Comparison of ENCODE assay signal across 10 cellular contexts in genomic region chr20:56429941-56430340, GRCh38. TPM values are rescaled to one million over a fixed set of nuclear protein-coding genes. Genes with fewer than 3 reads are reported as not detected.
DNase-seq lines count a peak whose midpoint lies in the region; ATAC-seq and TF ChIP-seq lines count a peak whose summit lies in the region.
"Had no signal": no experiment of that assay in that cellular context is flagged by ENCODE, and none has a peak within 500 bp of the region (broad histone marks: within the 10 kb centered on the region; RNA-seq: fewer than 3 reads in every experiment).

No MANE protein-coding gene starts in this region.

- no peak for ATAC-seq in CD4-positive, alpha-beta T cell (ENCODE audit: poor library complexity)
- ATAC-seq in naive thymus-derived CD8-positive, alpha-beta T cell = peak; percentile 30 to 65
- ATAC-seq in GM23338 = no peak
- ATAC-seq: Panc1 had no signal

- H3K27ac Mint-ChIP-seq in CD4-positive, alpha-beta T cell = peak overlapping the region; percentile 78
- H3K27ac Mint-ChIP-seq in activated T-helper 2 cell treated with anti-CD3 and anti-CD28 coated beads, Interferon-gamma antibody, Interleukin-2, Interleukin-4, amounts not matched to agents 10 μg/mL and 5 μg/mL and 100 μg/mL, durations not matched to agents 14 hours and 24 hours and 36 hours = peak overlapping the region; percentile 89
- H3K27ac Mint-ChIP-seq in naive thymus-derived CD8-positive, alpha-beta T cell = peak overlapping the region; percentile 92 to 98 (median 95)
- no peak overlapping the region for H3K27ac Mint-ChIP-seq in GM23338

- H3F3A ChIP-seq in GM23338 (replicated peaks; ENCODE audit: low read depth) = no peaks in the 10 kb centered on the region

- no peak overlapping the region for H2AFZ ChIP-seq in GM23338

- H3K9me2 ChIP-seq in GM23338 (ENCODE audit: insufficient read depth) = no peaks in the 10 kb centered on the region

- no peaks in the 10 kb centered on the region for H3K27me3 Mint-ChIP-seq in CD4-positive, alpha-beta T cell
- no peaks in the 10 kb centered on the region for H3K27me3 Mint-ChIP-seq in activated T-helper 2 cell treated with anti-CD3 and anti-CD28 coated beads, Interferon-gamma antibody, Interleukin-2, Interleukin-4, amounts not matched to agents 10 μg/mL and 5 μg/mL and 100 μg/mL, durations not matched to agents 14 hours and 24 hours and 36 hours (ENCODE audit: low read depth)
- H3K27me3 Mint-ChIP-seq in naive thymus-derived CD8-positive, alpha-beta T cell = no peaks in the 10 kb centered on the region
- H3K27me3 Mint-ChIP-seq in GM23338 (ENCODE audit: insufficient read depth, low read depth, poor library complexity) = peaks cover 22% of the 10 kb centered on the region

- peak overlapping the region; percentile 86 for H3K4me3 Mint-ChIP-seq in CD4-positive, alpha-beta T cell
- peak overlapping the region; percentile 54 for H3K4me3 Mint-ChIP-seq in activated T-helper 2 cell treated with anti-CD3 and anti-CD28 coated beads, Interferon-gamma antibody, Interleukin-2, Interleukin-4, amounts not matched to agents 10 μg/mL and 5 μg/mL and 100 μg/mL, durations not matched to agents 14 hours and 24 hours and 36 hours (ENCODE audit: low read depth)
- H3K4me3 Mint-ChIP-seq in naive thymus-derived CD8-positive, alpha-beta T cell = peak overlapping the region; percentile 81 to 96 (median 87)
- H3K4me3 Mint-ChIP-seq in GM23338 = no peak overlapping the region

- H3K9me3 Mint-ChIP-seq in CD4-positive, alpha-beta T cell = no peaks in the 10 kb centered on the region
- H3K9me3 Mint-ChIP-seq in activated T-helper 2 cell treated with anti-CD3 and anti-CD28 coated beads, Interferon-gamma antibody, Interleukin-2, Interleukin-4, amounts not matched to agents 10 μg/mL and 5 μg/mL and 100 μg/mL, durations not matched to agents 14 hours and 24 hours and 36 hours = no peaks in the 10 kb centered on the region
- H3K9me3 Mint-ChIP-seq in naive thymus-derived CD8-positive, alpha-beta T cell = no peaks in the 10 kb centered on the region
- H3K9me3 Mint-ChIP-seq in GM23338 = no peaks in the 10 kb centered on the region; the same call in 2 of the 3 replicates

- H3K4me1 Mint-ChIP-seq in CD4-positive, alpha-beta T cell (ENCODE audit: low read depth) = peaks cover 67% of the 10 kb centered on the region
- H3K4me1 Mint-ChIP-seq in activated T-helper 2 cell treated with anti-CD3 and anti-CD28 coated beads, Interferon-gamma antibody, Interleukin-2, Interleukin-4, amounts not matched to agents 10 μg/mL and 5 μg/mL and 100 μg/mL, durations not matched to agents 14 hours and 24 hours and 36 hours (ENCODE audit: low read depth) = peaks cover 48% of the 10 kb centered on the region
- H3K4me1 Mint-ChIP-seq in naive thymus-derived CD8-positive, alpha-beta T cell = peaks cover 41 to 80% (median 63%) of the 10 kb centered on the region in 4 donors
- no peaks in the 10 kb centered on the region; the same call in 2 of the 3 replicates for H3K4me1 Mint-ChIP-seq in GM23338

- H3K27ac ChIP-seq in CD4-positive, alpha-beta T cell (ENCODE audit: low read depth, low read length) = peak overlapping the region; percentile 52
- H3K27ac ChIP-seq in HL-60 (replicated peaks) = peak overlapping the region; percentile 69
- H3K27ac ChIP-seq in GM23338 (ENCODE audit: low read depth) = no peak overlapping the region

- H3K27me3 ChIP-seq in CD4-positive, alpha-beta T cell (ENCODE audit: control insufficient read depth, insufficient read depth, low read length) = no peaks in the 10 kb centered on the region
- H3K27me3 ChIP-seq in HL-60 (ENCODE audit: insufficient read depth, poor library complexity, severe bottlenecking) (no peaks in the 10 kb centered on the region), GM23338 (ENCODE audit: insufficient read depth) (0 out of 2 replicates have a peak, but pooled peaks cover 5% of the 10 kb centered on the region)

- no peaks in the 10 kb centered on the region for H3K36me3 ChIP-seq in GM23338 (ENCODE audit: insufficient read depth)

- CTCF ChIA-PET in CD4-positive, alpha-beta T cell (lab: Charles Lee) = interaction anchor here (1.0 kb wide), 1 partner anchor 7 kb away, joined by 3 read pairs; no protein-coding TSS in a partner anchor

- no peaks in the 10 kb centered on the region for H4K20me1 ChIP-seq in GM23338 (replicated peaks; ENCODE audit: insufficient read depth)

- no peak for TF ChIP-seq CTCF in CD4-positive, alpha-beta T cell (IDR thresholded peaks at IDR 0.05)
- no peak for TF ChIP-seq CTCF in HL-60 (IDR thresholded peaks at IDR 0.05; ENCODE audit: insufficient read depth, low read length)
- TF ChIP-seq CTCF in GM23338 (conservative IDR thresholded peaks at IDR 0.05; ENCODE audit: low read depth in 2 of 2) = no peak

- peaks cover 22% of the 10 kb centered on the region for H3K36me3 Mint-ChIP-seq in CD4-positive, alpha-beta T cell (ENCODE audit: low read depth)
- peaks cover 42% of the 10 kb centered on the region for H3K36me3 Mint-ChIP-seq in activated T-helper 2 cell treated with anti-CD3 and anti-CD28 coated beads, Interferon-gamma antibody, Interleukin-2, Interleukin-4, amounts not matched to agents 10 μg/mL and 5 μg/mL and 100 μg/mL, durations not matched to agents 14 hours and 24 hours and 36 hours (ENCODE audit: low read depth)
- peaks cover 0 to 31% (median 2%) of the 10 kb centered on the region in 3 donors for H3K36me3 Mint-ChIP-seq in naive thymus-derived CD8-positive, alpha-beta T cell
- H3K36me3 Mint-ChIP-seq in GM23338 (ENCODE audit: low read depth) = no peaks in the 10 kb centered on the region; the same call in 2 of the 3 replicates

- POLR2A ChIA-PET in CD4-positive, alpha-beta T cell (lab: Charles Lee) = interaction anchor here (1.2 to 2.0 kb wide), 3 partner anchors 9 to 17 kb away, joined by 7 to 10 read pairs (median 8); partner anchors contain the start of gene CASS4
- POLR2A ChIA-PET in naive thymus-derived CD8-positive, alpha-beta T cell (lab: Charles Lee) = interaction anchor here (0.8 to 4.0 kb wide), 6 partner anchors 9 to 38 kb away, joined by 3 to 19 read pairs (median 6); partner anchors contain the start of genes AURKA, CASS4 and CSTF1

- intact Hi-C loops in CD4-positive, alpha-beta T cell (cut with DNase I, micrococcal nuclease) = no loop called here
- intact Hi-C loops in activated T-helper 2 cell treated with anti-CD3 and anti-CD28 coated beads, Interferon-gamma antibody, Interleukin-2, Interleukin-4, amounts not matched to agents 10 μg/mL and 5 μg/mL and 100 μg/mL, durations not matched to agents 14 hours and 24 hours and 36 hours (cut with micrococcal nuclease) = loop anchor here (1.0 kb wide), 1 partner anchor 10 kb away; no protein-coding TSS in a partner anchor

- no peaks in the 10 kb centered on the region for H3K79me2 ChIP-seq in GM23338 (replicated peaks; ENCODE audit: insufficient read depth)

- H3K4me1 ChIP-seq in GM23338 (ENCODE audit: insufficient read depth) = no peaks in the 10 kb centered on the region

- no peak for DNase-seq in CD4-positive, alpha-beta T cell
- DNase-seq in HL-60 (ENCODE audit: low read depth in 1 of 2, low spot score in 1 of 2) (no peak), NCI-H524 (lab: John Stamatoyannopoulos, UW) (no peak), SW 1271 (lab: John Stamatoyannopoulos, UW) (no peak), GM23338 (ENCODE audit: low spot score) (no peak)
- DNase-seq in activated T-helper 2 cell treated with anti-CD3 and anti-CD28 coated beads, Interferon-gamma antibody, Interleukin-2, Interleukin-4, amounts not matched to agents 10 μg/mL and 5 μg/mL and 100 μg/mL, durations not matched to agents 14 hours and 24 hours and 36 hours (ENCODE audit: low spot score) = no peak
- DNase-seq in naive thymus-derived CD8-positive, alpha-beta T cell = no peak
- DNase-seq: activated gamma-delta T cell treated with Interleukin-2 at 50 U/mL for 16 hours, NCI-H2171 had no signal

- H3K9me3 ChIP-seq in CD4-positive, alpha-beta T cell (ENCODE audit: control insufficient read depth, low read length) = no peaks in the 10 kb centered on the region

- no peak overlapping the region for H3K4me2 ChIP-seq in GM23338

- no peak overlapping the region for H3K4me3 ChIP-seq in HL-60 (replicated peaks; ENCODE audit: insufficient read depth, low read length)
- H3K4me3 ChIP-seq in GM23338 = no peak overlapping the region

RNA-seq across cellular contexts. Expression of gene CASS4, which starts 17.9 kb away (rescaled TPM):
- total RNA-seq in CD4-positive, alpha-beta T cell = 10 to 100 TPM; 37.0 to 39.8 TPM
- total RNA-seq in activated T-helper 2 cell treated with anti-CD3 and anti-CD28 coated beads, Interferon-gamma antibody, Interleukin-2, Interleukin-4, amounts not matched to agents 10 μg/mL and 5 μg/mL and 100 μg/mL, durations not matched to agents 14 hours and 24 hours and 36 hours = 4.6 and 4.7 TPM in 2 replicates
- 10 to 100 TPM; 11.6 to 12.9 TPM for total RNA-seq in naive thymus-derived CD8-positive, alpha-beta T cell
- polyA plus RNA-seq in naive thymus-derived CD8-positive, alpha-beta T cell = 10 to 100 TPM in 1 of 3 donors, 1 to 10 TPM in 2; 5.5 to 11.2 (median 7.1) TPM
- 0.12 TPM in 1 of 2 replicates, not detected in the other for total RNA-seq in GM23338 (2014; rRNA removed; shearing (Covaris generic))
- polyA plus RNA-seq in GM23338 (2016; fragmentation: Nextera tagmentation; extraction: Ambion mirVana) = not detected in 2 replicates

RNA-seq across cellular contexts. Expression of gene CSTF1, which starts 37.5 kb away (rescaled TPM):
- total RNA-seq in CD4-positive, alpha-beta T cell = 10 to 100 TPM; 20.7 to 21.8 TPM
- 51.2 and 52.1 TPM in 2 replicates for total RNA-seq in activated T-helper 2 cell treated with anti-CD3 and anti-CD28 coated beads, Interferon-gamma antibody, Interleukin-2, Interleukin-4, amounts not matched to agents 10 μg/mL and 5 μg/mL and 100 μg/mL, durations not matched to agents 14 hours and 24 hours and 36 hours
- total RNA-seq in naive thymus-derived CD8-positive, alpha-beta T cell = 10 to 100 TPM; 43.7 to 52.8 TPM
- 10 to 100 TPM; 27.2 to 33.3 (median 27.7) TPM for polyA plus RNA-seq in naive thymus-derived CD8-positive, alpha-beta T cell
- 59.1 and 62.3 TPM in 2 replicates for total RNA-seq in GM23338 (2014; rRNA removed; shearing (Covaris generic))
- polyA plus RNA-seq in GM23338 (2016; fragmentation: Nextera tagmentation; extraction: Ambion mirVana) = 17.1 and 21.5 TPM in 2 replicates

RNA-seq across cellular contexts. Expression of gene AURKA, which starts 37.9 kb away (rescaled TPM):
- total RNA-seq in CD4-positive, alpha-beta T cell = under 1 TPM; 0.25 to 0.36 TPM
- total RNA-seq in activated T-helper 2 cell treated with anti-CD3 and anti-CD28 coated beads, Interferon-gamma antibody, Interleukin-2, Interleukin-4, amounts not matched to agents 10 μg/mL and 5 μg/mL and 100 μg/mL, durations not matched to agents 14 hours and 24 hours and 36 hours = 64.8 and 71.1 TPM in 2 replicates
- 1 to 10 TPM in 1 of 2 experiments, under 1 TPM in 1; 0.85 to 1.3 TPM for total RNA-seq in naive thymus-derived CD8-positive, alpha-beta T cell
- polyA plus RNA-seq in naive thymus-derived CD8-positive, alpha-beta T cell = under 1 TPM; 0.19 to 0.50 (median 0.44) TPM
- 75.8 and 96.9 TPM in 2 replicates for total RNA-seq in GM23338 (2014; rRNA removed; shearing (Covaris generic))
- 79.3 and 82.0 TPM in 2 replicates for polyA plus RNA-seq in GM23338 (2016; fragmentation: Nextera tagmentation; extraction: Ambion mirVana)

RNA-seq across cellular contexts. Expression of gene RTF2, which starts 38.5 kb away (rescaled TPM):
- 10 to 100 TPM; 52.7 to 55.2 TPM for total RNA-seq in CD4-positive, alpha-beta T cell
- 103 and 107 TPM in 2 replicates for total RNA-seq in activated T-helper 2 cell treated with anti-CD3 and anti-CD28 coated beads, Interferon-gamma antibody, Interleukin-2, Interleukin-4, amounts not matched to agents 10 μg/mL and 5 μg/mL and 100 μg/mL, durations not matched to agents 14 hours and 24 hours and 36 hours
- 10 to 100 TPM; 65.1 to 69.0 TPM for total RNA-seq in naive thymus-derived CD8-positive, alpha-beta T cell
- polyA plus RNA-seq in naive thymus-derived CD8-positive, alpha-beta T cell = 100 to 1,000 TPM; 121 to 147 (median 138) TPM
- 28.2 and 41.1 TPM in 2 replicates for total RNA-seq in GM23338 (2014; rRNA removed; shearing (Covaris generic))
- polyA plus RNA-seq in GM23338 (2016; fragmentation: Nextera tagmentation; extraction: Ambion mirVana) = 53.1 and 53.7 TPM in 2 replicates

Comparison
In these comparisons a context has a peak if more than half of its experiments do, and no peak if none do; other contexts are left out.
1. ATAC-seq: peak in naive thymus-derived CD8-positive, alpha-beta T cell (2 of 2); none in CD4-positive, alpha-beta T cell (single experiment) and GM23338 (single experiment).
2. RNA of gene AURKA, which starts 37.9 kb away (total RNA-seq): 75.8 to 96.9 TPM in GM23338 and 64.8 to 71.1 TPM in activated T-helper 2 cell treated with anti-CD3 and anti-CD28 coated beads, Interferon-gamma antibody, Interleukin-2, Interleukin-4, amounts not matched to agents 10 μg/mL and 5 μg/mL and 100 μg/mL, durations not matched to agents 14 hours and 24 hours and 36 hours; 0.85 to 1.3 TPM in naive thymus-derived CD8-positive, alpha-beta T cell and 0.25 to 0.36 TPM in CD4-positive, alpha-beta T cell; every median in the first group is over 10 times any median in the second.